In the genomic region with DNA sequence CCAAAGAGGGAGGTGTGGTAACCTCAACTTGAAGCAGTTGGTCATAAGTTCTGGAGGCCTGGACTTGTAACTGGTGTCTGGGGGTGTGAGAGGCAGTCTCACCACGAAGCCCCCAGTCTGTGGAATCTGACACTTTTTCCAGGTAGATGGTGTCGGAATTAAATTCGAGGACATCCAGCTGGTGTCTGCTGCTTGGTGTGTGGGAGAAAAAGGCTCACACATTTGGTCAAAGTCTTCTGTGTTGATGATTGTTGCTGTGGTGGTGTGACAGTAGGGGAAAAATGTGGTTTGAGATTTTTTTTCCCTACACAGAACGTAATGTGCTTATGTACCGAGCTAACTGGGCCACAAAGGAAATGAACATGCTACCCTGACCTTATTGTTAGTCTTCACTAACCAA, we compare ENCODE assay signal across 1 cellular context.
TF ChIP-seq lines count a peak whose summit lies in the region.

No MANE protein-coding gene starts in this region.

TF ChIP-seq in endothelial cell of umbilical vein, 7 proteins besides CTCF, POLR2A, EP300 and RAD21:
- peak; percentile 6 for TF ChIP-seq POLR2AphosphoS5 (IDR thresholded peaks at IDR 0.05; ENCODE audit: insufficient read depth, low read depth, low read length)
- TF ChIP-seq, protein P1, sequence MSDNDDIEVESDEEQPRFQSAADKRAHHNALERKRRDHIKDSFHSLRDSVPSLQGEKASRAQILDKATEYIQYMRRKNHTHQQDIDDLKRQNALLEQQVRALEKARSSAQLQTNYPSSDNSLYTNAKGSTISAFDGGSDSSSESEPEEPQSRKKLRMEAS (IDR thresholded peaks at IDR 0.05; ENCODE audit: insufficient read depth, insufficient read length) = no peak
- no peak for TF ChIP-seq FOS (IDR thresholded peaks at IDR 0.05; ENCODE audit: borderline replicate concordance, insufficient read depth, low read length)
- TF ChIP-seq EZH2 (IDR thresholded peaks at IDR 0.05; ENCODE audit: borderline replicate concordance, low read depth, low read length, severe bottlenecking) = no peak
- TF ChIP-seq JUN (IDR thresholded peaks at IDR 0.05; ENCODE audit: borderline replicate concordance, insufficient read depth, insufficient read length, low read depth) = no peak
- TF ChIP-seq GATA2 (IDR thresholded peaks at IDR 0.05; ENCODE audit: insufficient read depth, insufficient read length, low read depth, low read length) = no peak
- no peak for TF ChIP-seq MYC (IDR thresholded peaks at IDR 0.05; ENCODE audit: low read depth, low read length)
